In the genomic region with DNA sequence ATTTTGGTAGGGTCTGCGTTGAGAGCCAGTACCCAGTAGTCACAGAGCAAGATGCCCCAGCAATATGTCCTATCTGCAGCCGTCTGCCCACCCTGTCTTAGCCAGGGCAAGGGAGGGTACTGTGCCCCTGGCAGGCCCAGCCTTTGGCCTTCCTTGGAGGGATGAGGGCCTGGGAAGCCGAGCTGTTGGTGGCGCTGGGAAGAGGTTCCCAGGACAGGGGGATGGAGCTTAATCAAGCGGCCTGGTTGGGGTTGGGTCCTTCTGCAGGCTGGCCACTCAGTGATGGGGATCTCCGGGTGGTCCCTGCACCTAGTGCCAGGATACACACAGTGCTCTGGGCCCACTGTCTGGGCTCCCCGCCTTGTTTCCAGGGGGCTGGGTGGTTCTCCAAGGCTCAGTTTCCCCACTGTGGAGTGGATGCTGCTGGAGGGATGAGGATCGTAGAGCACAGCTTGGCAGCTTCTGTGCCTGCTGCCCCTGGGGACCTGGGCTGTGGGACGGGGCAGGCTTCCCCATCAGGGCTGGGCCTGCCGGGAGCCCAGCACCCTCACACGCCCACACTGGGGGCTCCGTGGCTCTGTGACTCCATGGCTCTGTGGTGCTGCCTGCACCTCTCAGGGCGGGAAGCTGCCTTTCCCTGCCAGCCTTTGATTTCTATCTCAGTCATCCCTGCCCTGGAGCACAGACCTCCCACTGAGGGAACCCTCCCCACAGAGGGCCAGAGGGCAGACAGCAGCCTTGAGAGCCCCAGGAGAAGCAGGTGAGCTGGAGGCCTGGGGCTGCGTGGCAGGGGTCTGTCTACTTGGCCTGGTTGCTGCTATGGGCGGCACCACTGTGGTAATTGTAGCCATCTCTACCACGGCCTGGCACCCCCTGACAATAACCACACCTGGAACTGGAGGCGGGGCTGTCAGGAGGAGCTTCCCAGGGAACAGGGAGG, we compare ENCODE assay signal across 14 cellular contexts.
DNase-seq lines count a peak whose midpoint lies in the region; ATAC-seq and TF ChIP-seq lines count a peak whose summit lies in the region.
"Had no signal": no experiment of that assay in that cellular context is flagged by ENCODE, and none has a peak within 500 bp of the region (broad histone marks: within the 10 kb centered on the region; RNA-seq: fewer than 3 reads in every experiment).

No MANE protein-coding gene starts in this region.

- no peaks in the 10 kb centered on the region for H4K20me1 ChIP-seq in Loucy (ENCODE audit: insufficient read depth, low read length, poor library complexity, severe bottlenecking)

- peak overlapping the region; percentile 86 for H3K4me2 ChIP-seq in Loucy (ENCODE audit: low read depth, low read length, poor library complexity, severe bottlenecking)

- 74 to 77% methylated on average over 17 of the region's 17 CpGs for WGBS in heart right ventricle, 2 donors

- H3K9me3 Mint-ChIP-seq in CD14-positive monocyte, result peaks cover 0 to 5% (median 0%) of the 10 kb centered on the region in 7 donors
- H3K9me3 Mint-ChIP-seq in osteocyte (ENCODE audit: unreplicated experiment), result peaks cover 11% of the 10 kb centered on the region

- H3K36me3 ChIP-seq in Loucy (ENCODE audit: insufficient read depth, low read length) (no peaks in the 10 kb centered on the region), heart right ventricle (no peaks in the 10 kb centered on the region)
- H3K36me3 ChIP-seq: adrenal gland, gastrocnemius medialis had no signal

- no peaks in the 10 kb centered on the region for H3K9me2 ChIP-seq in Loucy (replicated peaks; ENCODE audit: low read depth, low read length)

- H3F3A ChIP-seq in Loucy (ENCODE audit: low read depth), result no peaks in the 10 kb centered on the region

- H2AFZ ChIP-seq in Loucy (ENCODE audit: low read length), result no peak overlapping the region

- DNase-seq in CD14-positive monocyte (ENCODE audit: low spot score) (peak; percentile 41), heart right ventricle (peak; percentile 1 to 2), osteocyte (ENCODE audit: extremely low spot score, unreplicated experiment) (peak; percentile 77), A172 (ENCODE audit: low spot score) (no peak), cerebellum (ENCODE audit: low spot score) (no peak), RWPE1 (ENCODE audit: low spot score) (no peak)
- DNase-seq: GF-D8, NCI-H187 treated with DMSO at 0.1 percent for 48 hours, NCI-H524 treated with DMSO at 0.1 percent for 48 hours had no signal

- peak overlapping the region; percentile 51 for H3K9ac ChIP-seq in Loucy (ENCODE audit: low read depth, low read length, poor library complexity, severe bottlenecking)

- H3K4me3 Mint-ChIP-seq in CD14-positive monocyte (no peak overlapping the region), osteocyte (ENCODE audit: unreplicated experiment) (no peak overlapping the region)

- H3K27me3 Mint-ChIP-seq in CD14-positive monocyte (ENCODE audit: low read depth in 3 of 3) (peaks cover 41 to 59% (median 42%) of the 10 kb centered on the region in 3 donors), osteocyte (ENCODE audit: unreplicated experiment) (no peaks in the 10 kb centered on the region)

- H3K27ac Mint-ChIP-seq in CD14-positive monocyte, result no peak overlapping the region
- no peak overlapping the region for H3K27ac Mint-ChIP-seq in osteocyte (ENCODE audit: unreplicated experiment)

- ATAC-seq in heart right ventricle (no peak), HG03108 (IDR thresholded peaks at IDR 0.05; ENCODE audit: unreplicated experiment) (no peak)
- ATAC-seq: gastrocnemius medialis had no signal

- CTCF ChIA-PET in RWPE1 (lab: Yijun Ruan, JAX), result no interaction called here

- H3K4me1 Mint-ChIP-seq in CD14-positive monocyte, result peaks cover 4% of the 10 kb centered on the region
- H3K4me1 Mint-ChIP-seq in osteocyte (ENCODE audit: unreplicated experiment), result no peaks in the 10 kb centered on the region

- TF ChIP-seq CTCF in CD14-positive monocyte (IDR thresholded peaks at IDR 0.05) (no peak), Loucy (conservative IDR thresholded peaks at IDR 0.05; ENCODE audit: low read length) (no peak), heart right ventricle (IDR thresholded peaks at IDR 0.05) (no peak), osteocyte (IDR thresholded peaks at IDR 0.05) (no peak), RWPE1 (conservative IDR thresholded peaks at IDR 0.05; ENCODE audit: low read depth) (no peak)

- H3K4me1 ChIP-seq in Loucy (ENCODE audit: insufficient read depth, low read length, poor library complexity, severe bottlenecking) (peaks cover 50% of the 10 kb centered on the region), heart right ventricle (no peaks in the 10 kb centered on the region)
- H3K4me1 ChIP-seq: adrenal gland, gastrocnemius medialis had no signal

- POLR2A ChIA-PET in RWPE1 (lab: Yijun Ruan, JAX; ENCODE audit: low non-redundant PET), result no interaction called here

- H3K9me3 ChIP-seq in Loucy (ENCODE audit: insufficient read depth, low read depth, low read length), result no peaks in the 10 kb centered on the region
- peaks cover 0 to 6% (median 0%) of the 10 kb centered on the region in 11 donors for H3K9me3 ChIP-seq in heart right ventricle
- H3K9me3 ChIP-seq: adrenal gland, gastrocnemius medialis had no signal

- peaks cover 60% of the 10 kb centered on the region for H3K79me2 ChIP-seq in Loucy (ENCODE audit: insufficient read depth, low read length)

- H3K27me3 ChIP-seq in Loucy (ENCODE audit: insufficient read depth, low read length, poor library complexity, severe bottlenecking) (no peaks in the 10 kb centered on the region), heart right ventricle (peaks cover 0 to 19% (median 16%) of the 10 kb centered on the region in 7 donors)
- H3K27me3 ChIP-seq: adrenal gland, gastrocnemius medialis had no signal

- H3K36me3 Mint-ChIP-seq in CD14-positive monocyte (no peaks in the 10 kb centered on the region), osteocyte (ENCODE audit: unreplicated experiment) (no peaks in the 10 kb centered on the region)

- intact Hi-C loops in CD14-positive monocyte (cut with micrococcal nuclease), result no loop called here
- intact Hi-C loops in heart right ventricle (cut with DNase I), result no loop called here

- H3K4me3 ChIP-seq in Loucy (ENCODE audit: low read length, poor library complexity, severe bottlenecking) (peak overlapping the region; percentile 14), heart right ventricle (no peak overlapping the region)
- H3K4me3 ChIP-seq: adrenal gland, gastrocnemius medialis had no signal

- no peak overlapping the region for H3K27ac ChIP-seq in heart right ventricle
- H3K27ac ChIP-seq in RWPE1, result no peak overlapping the region
- H3K27ac ChIP-seq: adrenal gland, gastrocnemius medialis, VCaP had no signal

Comparison
In these comparisons a context has a peak if more than half of its experiments do, and no peak if none do; other contexts are left out.
1. DNase-seq: peak in CD14-positive monocyte (single experiment), heart right ventricle (2 of 2) and osteocyte (single experiment); none in A172 (single experiment), cerebellum (single experiment) and RWPE1 (single experiment).